ENCODE assay signal across 14 cellular contexts in the genomic region with DNA sequence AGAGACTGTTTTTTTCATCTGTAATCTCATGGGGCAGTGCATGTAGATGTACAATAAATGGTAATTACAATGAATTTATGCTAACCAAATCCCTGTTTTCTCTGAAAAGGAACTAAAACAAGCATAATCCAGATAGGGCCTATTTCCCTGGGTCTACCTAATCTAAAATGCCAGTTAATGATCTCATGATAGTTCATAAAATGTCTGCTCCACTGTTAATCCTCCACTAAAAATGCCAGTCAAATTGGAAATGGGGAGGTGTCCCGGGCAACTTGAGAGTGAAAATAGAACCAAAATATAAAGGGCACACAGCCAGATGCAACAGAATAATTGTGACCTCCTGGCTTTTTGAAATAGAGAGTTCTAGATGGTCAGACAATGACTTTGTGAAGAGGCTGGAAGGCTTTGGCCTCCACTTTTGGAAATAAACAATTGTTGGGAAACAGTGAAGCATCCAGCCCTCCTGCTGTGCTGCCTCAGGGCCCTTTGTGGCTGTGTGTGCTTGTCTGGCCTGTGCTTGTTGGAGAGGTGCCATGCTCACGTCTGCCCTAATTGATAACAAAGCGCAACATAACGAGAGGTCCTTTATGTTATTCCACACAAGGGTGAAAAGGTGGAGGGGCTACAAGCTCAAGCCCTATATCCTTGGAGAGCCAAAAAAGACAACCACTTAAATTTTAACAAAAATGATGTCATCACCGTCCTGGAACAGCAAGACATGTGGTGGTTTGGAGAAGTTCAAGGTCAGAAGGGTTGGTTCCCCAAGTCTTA.
DNase-seq lines count a peak whose midpoint lies in the region; ATAC-seq and TF ChIP-seq lines count a peak whose summit lies in the region.
"Had no signal": no experiment of that assay in that cellular context is flagged by ENCODE, and none has a peak within 500 bp of the region (broad histone marks: within the 10 kb centered on the region; RNA-seq: fewer than 3 reads in every experiment).

No MANE protein-coding gene starts in this region.

- H3K27ac Mint-ChIP-seq in nephron progenitor cell = peak overlapping the region; percentile 50
- H3K27ac Mint-ChIP-seq: activated T-helper 17 cell treated with anti-CD3 and anti-CD28 coated beads, Interleukin-2, amount 50 U/mL, for 72 hours; natural killer cell treated with Interleukin-12 subunit alpha and Interleukin-12 subunit beta and Interleukin-15 and Interleukin-18, amount 100 ng/mL, for 72 hours had no signal

- H3K36me3 ChIP-seq in aorta (ENCODE audit: control insufficient read depth in 1 of 2, insufficient read depth in 2 of 2, low read length in 1 of 2) = no peaks in the 10 kb centered on the region
- H3K36me3 ChIP-seq in colonic mucosa = no peaks in the 10 kb centered on the region

- H3K4me3 ChIP-seq in aorta (ENCODE audit: low read length in 2 of 2) (no peak overlapping the region), colonic mucosa (no peak overlapping the region)
- H3K4me3 ChIP-seq: stomach had no signal

- peaks cover 60% of the 10 kb centered on the region for H3K36me3 Mint-ChIP-seq in nephron progenitor cell (ENCODE audit: low read depth)
- H3K36me3 Mint-ChIP-seq: natural killer cell treated with Interleukin-12 subunit alpha and Interleukin-12 subunit beta and Interleukin-15 and Interleukin-18, amount 100 ng/mL, for 72 hours had no signal

- H3K9ac ChIP-seq in colonic mucosa (ENCODE audit: low read depth in 2 of 2, low read length in 2 of 2) = no peak overlapping the region

- no peaks in the 10 kb centered on the region for H3K9me3 ChIP-seq in aorta (ENCODE audit: control insufficient read depth, low read length)
- no peaks in the 10 kb centered on the region for H3K9me3 ChIP-seq in colonic mucosa
- H3K9me3 ChIP-seq: stomach had no signal

- no peak for ATAC-seq in aorta (ENCODE audit: low FRiP score)
- ATAC-seq: activated T-helper 17 cell treated with anti-CD3 and anti-CD28 coated beads, Interleukin-2, amount 50 U/mL, for 72 hours; left colon; natural killer cell treated with Interleukin-12 subunit alpha and Interleukin-12 subunit beta and Interleukin-15 and Interleukin-18, amount 100 ng/mL, for 72 hours; Panc1 had no signal

- peaks cover 48% of the 10 kb centered on the region for H3K4me1 Mint-ChIP-seq in nephron progenitor cell
- H3K4me1 Mint-ChIP-seq: activated T-helper 17 cell treated with anti-CD3 and anti-CD28 coated beads, Interleukin-2, amount 50 U/mL, for 72 hours had no signal

- 41 to 46% methylated on average over 5 of the region's 5 CpGs for WGBS in aorta, 2 donors

- H3K27ac ChIP-seq in aorta (ENCODE audit: low read depth in 1 of 2, low read length in 2 of 2) (no peak overlapping the region), colonic mucosa (no peak overlapping the region)
- H3K27ac ChIP-seq: stomach had no signal

- no peak for TF ChIP-seq CTCF in nephron progenitor cell (IDR thresholded peaks at IDR 0.05)
- TF ChIP-seq CTCF in colonic mucosa (IDR thresholded peaks at IDR 0.05) = no peak

- no peaks in the 10 kb centered on the region for H3K27me3 Mint-ChIP-seq in nephron progenitor cell (ENCODE audit: low read depth, poor library complexity)
- H3K27me3 Mint-ChIP-seq: activated T-helper 17 cell treated with anti-CD3 and anti-CD28 coated beads, Interleukin-2, amount 50 U/mL, for 72 hours had no signal

- intact Hi-C loops in aorta (cut with DNase I) (no loop called here), colonic mucosa (cut with DNase I) (no loop called here)

- H3K9me3 Mint-ChIP-seq in nephron progenitor cell = no peaks in the 10 kb centered on the region
- H3K9me3 Mint-ChIP-seq: activated T-helper 17 cell treated with anti-CD3 and anti-CD28 coated beads, Interleukin-2, amount 50 U/mL, for 72 hours; natural killer cell treated with Interleukin-12 subunit alpha and Interleukin-12 subunit beta and Interleukin-15 and Interleukin-18, amount 100 ng/mL, for 72 hours had no signal

- H3K27me3 ChIP-seq in aorta (ENCODE audit: control insufficient read depth in 1 of 2, insufficient read depth in 2 of 2, low read length in 1 of 2) (no peaks in the 10 kb centered on the region), colonic mucosa (no peaks in the 10 kb centered on the region)
- H3K27me3 ChIP-seq: stomach had no signal

- H3K4me3 Mint-ChIP-seq in nephron progenitor cell = no peak overlapping the region
- H3K4me3 Mint-ChIP-seq: activated T-helper 17 cell treated with anti-CD3 and anti-CD28 coated beads, Interleukin-2, amount 50 U/mL, for 72 hours; CD14-positive monocyte; natural killer cell treated with Interleukin-12 subunit alpha and Interleukin-12 subunit beta and Interleukin-15 and Interleukin-18, amount 100 ng/mL, for 72 hours had no signal

- H3K4me1 ChIP-seq in aorta (ENCODE audit: control insufficient read depth in 1 of 2, insufficient read depth in 2 of 2, low read length in 2 of 2) (peaks cover 0 to 2% of the 10 kb centered on the region in 2 donors), colonic mucosa (no peaks in the 10 kb centered on the region)

- DNase-seq in ELF-1 (ENCODE audit: low read depth, low spot score) (peak; percentile 71), NCI-H1105 (lab: John Stamatoyannopoulos, UW) (peak; percentile 65), nephron progenitor cell (no peak), aorta (no peak), dedifferentiated amniotic fluid mesenchymal stem cell (ENCODE audit: extremely low spot score) (no peak), colonic mucosa (no peak)
- DNase-seq: left colon, NCI-H1436, stomach had no signal

TF ChIP-seq in PFSK-1, 5 proteins besides CTCF, POLR2A, EP300 and RAD21:
- TF ChIP-seq FOXP2 (optimal IDR thresholded peaks at IDR 0.05; ENCODE audit: borderline replicate concordance, extremely low read depth, extremely low read length, insufficient read depth) = peak; percentile 53
- no peak for TF ChIP-seq POLR2AphosphoS5 (IDR thresholded peaks at IDR 0.05; ENCODE audit: low read depth, low read length)
- TF ChIP-seq, protein P1, sequence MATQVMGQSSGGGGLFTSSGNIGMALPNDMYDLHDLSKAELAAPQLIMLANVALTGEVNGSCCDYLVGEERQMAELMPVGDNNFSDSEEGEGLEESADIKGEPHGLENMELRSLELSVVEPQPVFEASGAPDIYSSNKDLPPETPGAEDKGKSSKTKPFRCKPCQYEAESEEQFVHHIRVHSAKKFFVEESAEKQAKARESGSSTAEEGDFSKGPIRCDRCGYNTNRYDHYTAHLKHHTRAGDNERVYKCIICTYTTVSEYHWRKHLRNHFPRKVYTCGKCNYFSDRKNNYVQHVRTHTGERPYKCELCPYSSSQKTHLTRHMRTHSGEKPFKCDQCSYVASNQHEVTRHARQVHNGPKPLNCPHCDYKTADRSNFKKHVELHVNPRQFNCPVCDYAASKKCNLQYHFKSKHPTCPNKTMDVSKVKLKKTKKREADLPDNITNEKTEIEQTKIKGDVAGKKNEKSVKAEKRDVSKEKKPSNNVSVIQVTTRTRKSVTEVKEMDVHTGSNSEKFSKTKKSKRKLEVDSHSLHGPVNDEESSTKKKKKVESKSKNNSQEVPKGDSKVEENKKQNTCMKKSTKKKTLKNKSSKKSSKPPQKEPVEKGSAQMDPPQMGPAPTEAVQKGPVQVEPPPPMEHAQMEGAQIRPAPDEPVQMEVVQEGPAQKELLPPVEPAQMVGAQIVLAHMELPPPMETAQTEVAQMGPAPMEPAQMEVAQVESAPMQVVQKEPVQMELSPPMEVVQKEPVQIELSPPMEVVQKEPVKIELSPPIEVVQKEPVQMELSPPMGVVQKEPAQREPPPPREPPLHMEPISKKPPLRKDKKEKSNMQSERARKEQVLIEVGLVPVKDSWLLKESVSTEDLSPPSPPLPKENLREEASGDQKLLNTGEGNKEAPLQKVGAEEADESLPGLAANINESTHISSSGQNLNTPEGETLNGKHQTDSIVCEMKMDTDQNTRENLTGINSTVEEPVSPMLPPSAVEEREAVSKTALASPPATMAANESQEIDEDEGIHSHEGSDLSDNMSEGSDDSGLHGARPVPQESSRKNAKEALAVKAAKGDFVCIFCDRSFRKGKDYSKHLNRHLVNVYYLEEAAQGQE (IDR thresholded peaks at IDR 0.05; ENCODE audit: insufficient read depth in 1 of 2, low read depth in 2 of 2, low read length in 2 of 2) = no peak

Comparison
In these comparisons a context has a peak if more than half of its experiments do, and no peak if none do; other contexts are left out.
1. DNase-seq: peak in ELF-1 (single experiment) and NCI-H1105 (single experiment); none in nephron progenitor cell (single experiment), aorta (0 of 2), dedifferentiated amniotic fluid mesenchymal stem cell (single experiment) and colonic mucosa (single experiment).